In genomic region chrY:24605446-24605845, GRCh38 we compare ENCODE assay signal across 7 cellular contexts. TPM values are rescaled to one million over a fixed set of nuclear protein-coding genes. Genes with fewer than 3 reads are reported as not detected.
"Had no signal": no experiment of that assay in that cellular context is flagged by ENCODE, and none has a peak within 500 bp of the region (broad histone marks: within the 10 kb centered on the region; RNA-seq: fewer than 3 reads in every experiment).

No MANE protein-coding gene starts in this region.

RNA-seq across cellular contexts. Expression of gene BPY2B, which starts 12.4 kb away (rescaled TPM):
- total RNA-seq: K562, M059J, PC-3, Peyer's patch, Right ventricle myocardium inferior, SJCRH30, SK-MEL-5 had no signal
